ENCODE assay signal across 1 cellular context in the genomic region with DNA sequence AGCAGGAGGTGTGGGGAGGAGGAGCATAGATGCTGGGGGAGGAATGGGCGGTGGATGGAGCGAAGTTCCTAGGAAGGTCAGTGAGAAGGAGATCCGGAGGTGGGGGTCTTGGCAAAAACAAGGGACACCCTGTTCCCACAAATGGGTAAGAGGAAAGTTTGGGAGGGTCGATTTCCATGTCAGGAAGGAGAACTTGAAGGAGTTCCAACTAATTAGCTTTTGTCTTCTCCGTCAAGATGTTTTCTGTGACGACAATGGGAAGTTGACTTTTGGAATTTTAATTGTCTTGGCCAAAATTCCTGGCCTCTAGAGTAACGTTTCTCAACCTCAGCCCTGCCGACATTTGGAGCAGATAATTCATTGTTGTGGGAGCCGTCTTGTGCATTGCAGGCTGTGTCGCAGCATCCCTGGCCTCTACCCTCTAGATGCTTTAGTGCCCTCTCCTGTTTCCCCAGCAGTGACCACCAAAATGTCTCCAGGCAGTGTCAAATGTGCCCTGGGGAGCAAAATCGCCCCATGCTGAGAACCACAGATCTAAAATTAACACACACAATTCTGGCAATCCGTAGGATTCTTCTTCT.
TF ChIP-seq lines count a peak whose summit lies in the region.

No MANE protein-coding gene starts in this region.

TF ChIP-seq in SK-N-SH treated with all-trans-retinoic acid at 6 μM for 48 hours, 23 proteins besides CTCF, POLR2A, EP300 and RAD21 (continued from another document):
- TF ChIP-seq CREB5 (CRISPR knock-in tag; IDR thresholded peaks at IDR 0.05; ENCODE audit: low read depth) (peak; percentile 86), ZFP30 (CRISPR knock-in tag; IDR thresholded peaks at IDR 0.05) (no peak), ARNTL (CRISPR knock-in tag; IDR thresholded peaks at IDR 0.05; ENCODE audit: borderline replicate concordance, low read depth) (no peak), ZNF8 (CRISPR knock-in tag; IDR thresholded peaks at IDR 0.05) (no peak), BACH2 (CRISPR knock-in tag; IDR thresholded peaks at IDR 0.05; ENCODE audit: borderline replicate concordance) (no peak)
